In genomic region chr3:134677196-134677986, GRCh38 we compare ENCODE assay signal across 10 cellular contexts. TPM values are rescaled to one million over a fixed set of nuclear protein-coding genes. Genes with fewer than 3 reads are reported as not detected.
DNase-seq lines count a peak whose midpoint lies in the region; ATAC-seq and TF ChIP-seq lines count a peak whose summit lies in the region.
"Had no signal": no experiment of that assay in that cellular context is flagged by ENCODE, and none has a peak within 500 bp of the region (broad histone marks: within the 10 kb centered on the region; RNA-seq: fewer than 3 reads in every experiment).

No MANE protein-coding gene starts in this region.

- H3K79me2 ChIP-seq in PC-3 (ENCODE audit: low read length) = no peaks in the 10 kb centered on the region

- CTCF ChIA-PET in PC-3 (lab: Charles Lee) = no interaction called here

- peak; percentile 22 for DNase-seq in activated CD4-positive, alpha-beta T cell treated with anti-CD3 and anti-CD28 coated beads for 48 hours
- DNase-seq in activated CD4-positive, alpha-beta T cell treated with anti-CD3 and anti-CD28 coated beads for 1 hour = no peak
- DNase-seq in PC-3 = peak; percentile 14
- no peak for DNase-seq in stomach
- no peak for DNase-seq in hepatic stellate cell (ENCODE audit: low spot score)
- no peak for DNase-seq in NCI-H1436 (lab: John Stamatoyannopoulos, UW)
- no peak for DNase-seq in NCI-H345 (lab: John Stamatoyannopoulos, UW)
- DNase-seq: NCI-H1436 treated with DMSO at 0.1 percent for 48 hours had no signal

- no peaks in the 10 kb centered on the region for H3F3A ChIP-seq in PC-3 (ENCODE audit: low read length, unreplicated experiment)

- 37 to 49% methylated on average over 6 to 7 of the region's 11 CpGs for WGBS in gastroesophageal sphincter (ENCODE audit: low coverage in 1 of 2), 2 donors
- WGBS in stomach, 5 donors = 38 to 52% (median 42%) methylated on average over 11 of the region's 11 CpGs

- H3K4me3 ChIP-seq in PC-3 (ENCODE audit: low read length) (no peak overlapping the region), gastroesophageal sphincter (no peak overlapping the region), stomach (no peak overlapping the region)

- no peak overlapping the region for H3K27ac ChIP-seq in PC-3 (ENCODE audit: low read length)
- no peak overlapping the region for H3K27ac ChIP-seq in gastroesophageal sphincter
- no peak overlapping the region for H3K27ac ChIP-seq in stomach

- H3K9me3 ChIP-seq in PC-3 (ENCODE audit: low read length) = no peaks in the 10 kb centered on the region
- peaks cover 0 to 13% (median 0%) of the 10 kb centered on the region in 3 donors for H3K9me3 ChIP-seq in gastroesophageal sphincter
- peaks cover 0 to 26% (median 13%) of the 10 kb centered on the region in 4 donors for H3K9me3 ChIP-seq in stomach

- POLR2A ChIA-PET in PC-3 (lab: Charles Lee; ENCODE audit: unreplicated experiment) = no interaction called here

- no peak overlapping the region for H3K9ac ChIP-seq in PC-3 (ENCODE audit: low read length)

- H3K4me1 ChIP-seq in PC-3 (ENCODE audit: insufficient read depth, low read length) (peaks cover 17% of the 10 kb centered on the region), gastroesophageal sphincter (peaks cover 0 to 17% (median 0%) of the 10 kb centered on the region in 3 donors), stomach (peaks cover 0 to 26% (median 6%) of the 10 kb centered on the region in 4 donors)
- H3K4me1 ChIP-seq: Caco-2 had no signal

- H4K20me1 ChIP-seq in PC-3 (ENCODE audit: low read length) = no peaks in the 10 kb centered on the region

- TF ChIP-seq POLR2A in gastroesophageal sphincter (IDR thresholded peaks at IDR 0.05) (no peak), stomach (IDR thresholded peaks at IDR 0.05) (no peak)

- H3K27me3 ChIP-seq in PC-3 (ENCODE audit: low read length) (no peaks in the 10 kb centered on the region), gastroesophageal sphincter (no peaks in the 10 kb centered on the region), stomach (no peaks in the 10 kb centered on the region)

- BruUV-seq in PC-3 (replicated peaks; lab: Mats Ljungman, UMichigan) = no TSS peak

- ATAC-seq in PC-3 (no peak), gastroesophageal sphincter (no peak)

- H3K36me3 ChIP-seq in PC-3 (ENCODE audit: low read depth, low read length) = no peaks in the 10 kb centered on the region
- H3K36me3 ChIP-seq in gastroesophageal sphincter = no peaks in the 10 kb centered on the region
- no peaks in the 10 kb centered on the region for H3K36me3 ChIP-seq in stomach

- no peak overlapping the region for H3K4me2 ChIP-seq in PC-3 (ENCODE audit: low read length)

- peak; percentile 49 for TF ChIP-seq CTCF in PC-3 (conservative IDR thresholded peaks at IDR 0.05; ENCODE audit: low read depth, low read length)
- TF ChIP-seq CTCF in gastroesophageal sphincter (IDR thresholded peaks at IDR 0.05) = peak; percentile 17 to 65 (median 26)
- peak in 5 of 7 experiments; percentile 23 to 38 (median 29) for TF ChIP-seq CTCF in stomach (IDR thresholded peaks at IDR 0.05)

- H2AFZ ChIP-seq in PC-3 (ENCODE audit: low read length) = no peak overlapping the region

- H3K9me2 ChIP-seq in PC-3 (replicated peaks; ENCODE audit: low read length) = no peaks in the 10 kb centered on the region

- intact Hi-C loops in PC-3 (cut with micrococcal nuclease) (no loop called here), stomach (cut with DNase I; ENCODE audit: low total_unique reads) (no loop called here)

- TF ChIP-seq EP300 in gastroesophageal sphincter (IDR thresholded peaks at IDR 0.05) = no peak
- no peak for TF ChIP-seq EP300 in stomach (IDR thresholded peaks at IDR 0.05)

RNA-seq across cellular contexts. Expression of gene KY, which starts 26.6 kb away (rescaled TPM):
- total RNA-seq in PC-3 (2014; rRNA removed) (0.29 TPM in 1 of 2 replicates, not detected in the other), gastroesophageal sphincter (1 to 10 TPM in 3 of 4 donors, under 1 TPM in 1; 0.64 to 4.8 (median 3.2) TPM), stomach (1 to 10 TPM in 1 of 5 donors, under 1 TPM in 1, not detected in 3; 0.55 to 3.6 TPM)
- under 1 TPM; 0.12 to 0.31 (median 0.25) TPM for polyA plus RNA-seq in stomach
- total RNA-seq: Caco-2 had no signal

Comparison
In these comparisons a context has a peak if more than half of its experiments do, and no peak if none do; other contexts are left out.
1. DNase-seq: peak in activated CD4-positive, alpha-beta T cell treated with anti-CD3 and anti-CD28 coated beads for 48 hours (single experiment) and PC-3 (single experiment); none in activated CD4-positive, alpha-beta T cell treated with anti-CD3 and anti-CD28 coated beads for 1 hour (single experiment), stomach (single experiment), hepatic stellate cell (single experiment), NCI-H1436 (single experiment) and NCI-H345 (single experiment).
2. Peak in every context shown above with its lines, with median percentiles within 50 percentile points of each other: CTCF ChIP-seq.